2 cellular contexts compared by ENCODE assay signal in the genomic region with DNA sequence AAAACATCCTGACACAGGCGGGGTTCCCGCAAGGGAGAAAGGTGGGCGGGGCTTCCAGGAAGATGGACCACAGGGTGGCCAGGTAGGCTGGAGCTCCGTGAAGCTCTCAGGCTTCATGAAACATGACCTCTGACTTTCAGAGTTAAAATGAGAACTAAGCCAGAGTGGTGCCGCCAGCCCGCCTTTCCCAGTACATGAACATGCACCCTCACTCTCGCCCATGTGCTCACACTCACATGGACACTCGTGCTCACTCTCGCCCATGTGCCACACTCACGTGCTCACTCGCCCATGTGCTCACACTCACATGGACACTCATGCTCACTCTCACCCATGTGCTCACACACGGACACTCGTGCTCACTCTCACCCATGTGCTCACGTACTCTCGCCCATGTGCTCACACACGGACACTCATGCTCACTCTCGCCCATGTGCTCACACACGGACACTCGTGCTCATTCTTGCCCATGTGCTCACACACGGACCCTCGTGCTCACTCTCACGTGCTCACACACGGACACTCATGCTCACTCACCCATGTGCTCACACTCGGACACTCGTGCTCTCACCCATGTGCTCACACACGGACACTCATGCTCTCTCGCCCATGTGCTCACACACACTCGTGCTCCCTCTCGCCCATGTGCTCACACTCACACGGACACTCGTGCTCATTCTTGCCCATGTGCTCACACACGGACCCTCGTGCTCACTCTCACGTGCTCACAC.
TF ChIP-seq lines count a peak whose summit lies in the region.

No MANE protein-coding gene starts in this region.

TF ChIP-seq in GM23338, 12 proteins besides CTCF, POLR2A, EP300 and RAD21:
- TF ChIP-seq POLR2AphosphoS5 (IDR thresholded peaks at IDR 0.05; ENCODE audit: low read depth), result 0 out of 2 replicates have a peak, but pooled peaks have one; percentile 16
- TF ChIP-seq NANOG (IDR thresholded peaks at IDR 0.05; ENCODE audit: borderline replicate concordance), result no peak

TF ChIP-seq in GM12878, 131 proteins besides CTCF, POLR2A, EP300 and RAD21:
- TF ChIP-seq RB1 (IDR thresholded peaks at IDR 0.05; ENCODE audit: borderline replicate concordance), result no peak
- TF ChIP-seq TCF3 (IDR thresholded peaks at IDR 0.05; ENCODE audit: borderline replicate concordance, insufficient read depth, low read depth, low read length), result peak; percentile 51; the same call in 1 of the 2 replicates
- TF ChIP-seq, protein P1, sequence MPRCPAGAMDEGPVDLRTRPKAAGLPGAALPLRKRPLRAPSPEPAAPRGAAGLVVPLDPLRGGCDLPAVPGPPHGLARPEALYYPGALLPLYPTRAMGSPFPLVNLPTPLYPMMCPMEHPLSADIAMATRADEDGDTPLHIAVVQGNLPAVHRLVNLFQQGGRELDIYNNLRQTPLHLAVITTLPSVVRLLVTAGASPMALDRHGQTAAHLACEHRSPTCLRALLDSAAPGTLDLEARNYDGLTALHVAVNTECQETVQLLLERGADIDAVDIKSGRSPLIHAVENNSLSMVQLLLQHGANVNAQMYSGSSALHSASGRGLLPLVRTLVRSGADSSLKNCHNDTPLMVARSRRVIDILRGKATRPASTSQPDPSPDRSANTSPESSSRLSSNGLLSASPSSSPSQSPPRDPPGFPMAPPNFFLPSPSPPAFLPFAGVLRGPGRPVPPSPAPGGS (IDR thresholded peaks at IDR 0.05; ENCODE audit: borderline replicate concordance, insufficient read depth, low read depth, low read length, poor library complexity, severe bottlenecking), result peak; percentile 95
- TF ChIP-seq MXI1 (IDR thresholded peaks at IDR 0.05; ENCODE audit: low read depth, low read length), result no peak
- no peak for TF ChIP-seq BRCA1 (IDR thresholded peaks at IDR 0.05; ENCODE audit: low read depth, low read length)
- no peak for TF ChIP-seq BACH1 (IDR thresholded peaks at IDR 0.05; ENCODE audit: borderline replicate concordance)
- 0 out of 2 replicates have a peak, but pooled peaks have one; percentile 39 for TF ChIP-seq TARDBP (IDR thresholded peaks at IDR 0.05; ENCODE audit: borderline replicate concordance)
- no peak for TF ChIP-seq RUNX3 (IDR thresholded peaks at IDR 0.05; ENCODE audit: low read length)
- no peak for TF ChIP-seq CHD1 (IDR thresholded peaks at IDR 0.05; ENCODE audit: low read depth, low read length)
- TF ChIP-seq, protein P2, sequence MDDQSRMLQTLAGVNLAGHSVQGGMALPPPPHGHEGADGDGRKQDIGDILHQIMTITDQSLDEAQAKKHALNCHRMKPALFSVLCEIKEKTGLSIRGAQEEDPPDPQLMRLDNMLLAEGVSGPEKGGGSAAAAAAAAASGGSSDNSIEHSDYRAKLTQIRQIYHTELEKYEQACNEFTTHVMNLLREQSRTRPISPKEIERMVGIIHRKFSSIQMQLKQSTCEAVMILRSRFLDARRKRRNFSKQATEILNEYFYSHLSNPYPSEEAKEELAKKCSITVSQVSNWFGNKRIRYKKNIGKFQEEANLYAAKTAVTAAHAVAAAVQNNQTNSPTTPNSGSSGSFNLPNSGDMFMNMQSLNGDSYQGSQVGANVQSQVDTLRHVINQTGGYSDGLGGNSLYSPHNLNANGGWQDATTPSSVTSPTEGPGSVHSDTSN (IDR thresholded peaks at IDR 0.05; ENCODE audit: insufficient replicate concordance, low read depth, low read length), result peak; percentile 29
- TF ChIP-seq SUPT20H (IDR thresholded peaks at IDR 0.05; ENCODE audit: borderline replicate concordance, control insufficient read depth, low read depth, low read length), result no peak
- 0 out of 2 replicates have a peak, but pooled peaks have one; percentile 31 for TF ChIP-seq NFIC (IDR thresholded peaks at IDR 0.05; ENCODE audit: low read depth, low read length)
- TF ChIP-seq ESRRA (IDR thresholded peaks at IDR 0.05; ENCODE audit: low read length), result no peak
- TF ChIP-seq RFX5 (IDR thresholded peaks at IDR 0.05; ENCODE audit: low read depth, low read length), result no peak
- no peak for TF ChIP-seq KAT2A (conservative IDR thresholded peaks at IDR 0.05; ENCODE audit: control insufficient read depth, low read depth, low read length)
- TF ChIP-seq MEF2A (IDR thresholded peaks at IDR 0.05; ENCODE audit: insufficient read depth, low read depth, low read length), result no peak
- no peak for TF ChIP-seq WRNIP1 (IDR thresholded peaks at IDR 0.05; ENCODE audit: borderline replicate concordance, low read depth, low read length)
- TF ChIP-seq, protein P3, sequence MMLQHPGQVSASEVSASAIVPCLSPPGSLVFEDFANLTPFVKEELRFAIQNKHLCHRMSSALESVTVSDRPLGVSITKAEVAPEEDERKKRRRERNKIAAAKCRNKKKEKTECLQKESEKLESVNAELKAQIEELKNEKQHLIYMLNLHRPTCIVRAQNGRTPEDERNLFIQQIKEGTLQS (IDR thresholded peaks at IDR 0.05; ENCODE audit: borderline replicate concordance, extremely low read depth, low read depth, low read length), result no peak
TF ChIP-seq in GM12878: peak in this region for 5.
